In genomic region chr2:241506793-241507429, GRCh38 we compare ENCODE assay signal across 1 cellular context.
TF ChIP-seq lines count a peak whose summit lies in the region.

No MANE protein-coding gene starts in this region.

TF ChIP-seq in IMR-90, 13 proteins besides CTCF, POLR2A, EP300 and RAD21:
- TF ChIP-seq, protein P1, sequence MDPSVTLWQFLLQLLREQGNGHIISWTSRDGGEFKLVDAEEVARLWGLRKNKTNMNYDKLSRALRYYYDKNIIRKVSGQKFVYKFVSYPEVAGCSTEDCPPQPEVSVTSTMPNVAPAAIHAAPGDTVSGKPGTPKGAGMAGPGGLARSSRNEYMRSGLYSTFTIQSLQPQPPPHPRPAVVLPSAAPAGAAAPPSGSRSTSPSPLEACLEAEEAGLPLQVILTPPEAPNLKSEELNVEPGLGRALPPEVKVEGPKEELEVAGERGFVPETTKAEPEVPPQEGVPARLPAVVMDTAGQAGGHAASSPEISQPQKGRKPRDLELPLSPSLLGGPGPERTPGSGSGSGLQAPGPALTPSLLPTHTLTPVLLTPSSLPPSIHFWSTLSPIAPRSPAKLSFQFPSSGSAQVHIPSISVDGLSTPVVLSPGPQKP (IDR thresholded peaks at IDR 0.05; ENCODE audit: borderline replicate concordance, low read depth, low read length), result no peak
- TF ChIP-seq CHD1 (IDR thresholded peaks at IDR 0.05; ENCODE audit: low read depth, low read length), result no peak
- TF ChIP-seq MXI1 (IDR thresholded peaks at IDR 0.05; ENCODE audit: borderline replicate concordance, low read depth, low read length), result no peak
- no peak for TF ChIP-seq CEBPB (IDR thresholded peaks at IDR 0.05; ENCODE audit: low read depth, low read length)
- TF ChIP-seq RCOR1 (IDR thresholded peaks at IDR 0.05; ENCODE audit: insufficient replicate concordance, low read length), result no peak
- TF ChIP-seq RFX5 (IDR thresholded peaks at IDR 0.05; ENCODE audit: low read depth, low read length), result no peak
- TF ChIP-seq, protein P2, sequence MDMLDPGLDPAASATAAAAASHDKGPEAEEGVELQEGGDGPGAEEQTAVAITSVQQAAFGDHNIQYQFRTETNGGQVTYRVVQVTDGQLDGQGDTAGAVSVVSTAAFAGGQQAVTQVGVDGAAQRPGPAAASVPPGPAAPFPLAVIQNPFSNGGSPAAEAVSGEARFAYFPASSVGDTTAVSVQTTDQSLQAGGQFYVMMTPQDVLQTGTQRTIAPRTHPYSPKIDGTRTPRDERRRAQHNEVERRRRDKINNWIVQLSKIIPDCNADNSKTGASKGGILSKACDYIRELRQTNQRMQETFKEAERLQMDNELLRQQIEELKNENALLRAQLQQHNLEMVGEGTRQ (IDR thresholded peaks at IDR 0.05; ENCODE audit: low read depth, low read length), result no peak
- TF ChIP-seq BHLHE40 (IDR thresholded peaks at IDR 0.05; ENCODE audit: low read depth, low read length), result no peak
